In the genomic region with DNA sequence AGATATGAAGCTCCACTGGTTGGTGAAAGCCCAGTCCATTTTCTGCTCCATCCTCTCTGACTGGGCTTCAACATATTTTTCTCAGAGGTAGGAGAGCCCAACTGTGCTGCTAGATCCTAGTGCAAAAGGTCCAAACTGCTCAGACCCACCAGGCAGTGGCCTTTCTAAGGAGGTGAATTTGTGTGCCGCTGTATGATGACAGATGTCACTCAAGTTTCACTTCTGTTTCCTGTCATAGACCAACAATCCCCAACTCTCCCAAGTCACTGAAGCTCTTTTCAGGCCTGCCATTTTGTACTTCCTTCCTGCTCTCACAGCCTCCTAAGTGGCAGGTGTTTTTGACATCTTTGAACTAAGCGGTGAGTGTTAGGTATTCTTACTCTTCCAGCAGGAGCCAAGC, we compare ENCODE assay signal across 9 cellular contexts. TPM values are rescaled to one million over a fixed set of nuclear protein-coding genes. Genes with fewer than 3 reads are reported as not detected.
DNase-seq lines count a peak whose midpoint lies in the region; ATAC-seq and TF ChIP-seq lines count a peak whose summit lies in the region.
"Had no signal": no experiment of that assay in that cellular context is flagged by ENCODE, and none has a peak within 500 bp of the region (broad histone marks: within the 10 kb centered on the region; RNA-seq: fewer than 3 reads in every experiment).

No MANE protein-coding gene starts in this region.

- H3K9me3 ChIP-seq in mucosa of descending colon: no peaks in the 10 kb centered on the region
- H3K9me3 ChIP-seq: A549 had no signal

- TF ChIP-seq CTCF in mucosa of descending colon (IDR thresholded peaks at IDR 0.05) (no peak), mesothelial cell of epicardium (IDR thresholded peaks at IDR 0.05; ENCODE audit: unreplicated experiment) (no peak), HFFc6 (IDR thresholded peaks at IDR 0.05) (no peak)

- CTCF ChIA-PET in activated CD4-positive, alpha-beta T cell treated with anti-CD3 and anti-CD28 coated beads for 36 hours (lab: Charles Lee): interaction anchor here (0.7 to 3.3 kb wide), 4 partner anchors 11 to 331 kb away, joined by 3 to 17 read pairs (median 6); no protein-coding TSS in a partner anchor

- POLR2A ChIA-PET in activated CD4-positive, alpha-beta T cell treated with anti-CD3 and anti-CD28 coated beads for 36 hours (lab: Charles Lee): interaction anchor here (1.9 kb wide), 1 partner anchor 14 kb away, joined by 8 read pairs; no protein-coding TSS in a partner anchor

- H3K27me3 Mint-ChIP-seq in activated CD4-positive, alpha-beta T cell treated with anti-CD3 and anti-CD28 coated beads for 36 hours: no peaks in the 10 kb centered on the region
- H3K27me3 Mint-ChIP-seq in mesothelial cell of epicardium (ENCODE audit: low read depth): peaks cover 64% of the 10 kb centered on the region
- H3K27me3 Mint-ChIP-seq in HFFc6 (ENCODE audit: insufficient read depth): peaks cover 18% of the 10 kb centered on the region

- intact Hi-C loops in activated CD4-positive, alpha-beta T cell treated with anti-CD3 and anti-CD28 coated beads for 36 hours (cut with DNase I, micrococcal nuclease): loop anchor here in 1 of 2 experiments (1.0 kb wide), 1 partner anchor 13 kb away; no protein-coding TSS in a partner anchor
- intact Hi-C loops in mucosa of descending colon (cut with DNase I, micrococcal nuclease): no loop called here

- H3K4me1 Mint-ChIP-seq in activated CD4-positive, alpha-beta T cell treated with anti-CD3 and anti-CD28 coated beads for 36 hours: peaks cover 21% of the 10 kb centered on the region
- peaks cover 9% of the 10 kb centered on the region for H3K4me1 Mint-ChIP-seq in mesothelial cell of epicardium
- peaks cover 6% of the 10 kb centered on the region; the same call in 1 of the 2 replicates for H3K4me1 Mint-ChIP-seq in HFFc6 (ENCODE audit: low read depth)

- peak overlapping the region; percentile 86 for H3K27ac Mint-ChIP-seq in activated CD4-positive, alpha-beta T cell treated with anti-CD3 and anti-CD28 coated beads for 36 hours
- H3K27ac Mint-ChIP-seq in mesothelial cell of epicardium (no peak overlapping the region), HFFc6 (no peak overlapping the region)

- H3K4me3 ChIP-seq in mucosa of descending colon: no peak overlapping the region
- H3K4me3 ChIP-seq: A549 had no signal

- H3K36me3 Mint-ChIP-seq in activated CD4-positive, alpha-beta T cell treated with anti-CD3 and anti-CD28 coated beads for 36 hours (ENCODE audit: low read depth): no peaks in the 10 kb centered on the region
- H3K36me3 Mint-ChIP-seq in mesothelial cell of epicardium (no peaks in the 10 kb centered on the region), HFFc6 (ENCODE audit: low read depth) (no peaks in the 10 kb centered on the region)

- no peak overlapping the region for H3K4me3 Mint-ChIP-seq in activated CD4-positive, alpha-beta T cell treated with anti-CD3 and anti-CD28 coated beads for 36 hours
- no peak overlapping the region for H3K4me3 Mint-ChIP-seq in mesothelial cell of epicardium
- no peak overlapping the region for H3K4me3 Mint-ChIP-seq in HFFc6

- ATAC-seq in activated CD4-positive, alpha-beta T cell treated with anti-CD3 and anti-CD28 coated beads for 36 hours: peak; percentile 73
- ATAC-seq in GM21529 (IDR thresholded peaks at IDR 0.05; ENCODE audit: unreplicated experiment) (peak; percentile 73), HG03439 (IDR thresholded peaks at IDR 0.05; ENCODE audit: unreplicated experiment) (peak; percentile 73), mucosa of descending colon (peak; percentile 26)
- ATAC-seq: A549 had no signal

- peaks cover 7% of the 10 kb centered on the region for H3K4me1 ChIP-seq in mucosa of descending colon (ENCODE audit: low read depth)

- peak; percentile 44 for DNase-seq in activated CD4-positive, alpha-beta T cell treated with anti-CD3 and anti-CD28 coated beads for 36 hours
- no peak for DNase-seq in activated CD4-positive, alpha-beta T cell treated with anti-CD3 and anti-CD28 coated beads for 4 hours
- DNase-seq in mucosa of descending colon: no peak
- DNase-seq in mesothelial cell of epicardium (ENCODE audit: low spot score in 2 of 2, unreplicated experiment in 2 of 2): no peak
- DNase-seq in HFFc6: no peak
- DNase-seq in stimulated activated CD4-positive, alpha-beta T cell treated with anti-CD3 and anti-CD28 coated beads, Interleukin-15, amount 100 ng/mL, for 24 hours: no peak

- H3K9me3 Mint-ChIP-seq in activated CD4-positive, alpha-beta T cell treated with anti-CD3 and anti-CD28 coated beads for 36 hours (ENCODE audit: low read depth): no peaks in the 10 kb centered on the region
- H3K9me3 Mint-ChIP-seq in mesothelial cell of epicardium: no peaks in the 10 kb centered on the region
- no peaks in the 10 kb centered on the region for H3K9me3 Mint-ChIP-seq in HFFc6

- no peaks in the 10 kb centered on the region for H3K36me3 ChIP-seq in mucosa of descending colon (ENCODE audit: low read depth)

RNA-seq across cellular contexts. Expression of gene RNASE4, which starts 16.4 kb away (rescaled TPM):
- total RNA-seq in activated CD4-positive, alpha-beta T cell treated with anti-CD3 and anti-CD28 coated beads for 36 hours: under 1 TPM; 0.37 to 0.50 TPM
- total RNA-seq in mucosa of descending colon: 10 to 100 TPM; 35.9 to 37.4 (median 36.4) TPM
- total RNA-seq in mesothelial cell of epicardium: 4.6 to 6.2 TPM (median 5.3 TPM) in 3 replicates
- total RNA-seq in HFFc6 (2021; fragmentation: NEBNext Ultra II Directional; extraction: Animal tissue kit (Norgen Biotek cat#: 25700)): 1 to 10 TPM; 2.8 to 6.9 (median 5.3) TPM

RNA-seq across cellular contexts. Expression of gene ANG, which starts 20.6 kb away (rescaled TPM):
- total RNA-seq in activated CD4-positive, alpha-beta T cell treated with anti-CD3 and anti-CD28 coated beads for 36 hours: 1 to 10 TPM in 1 of 2 experiments, under 1 TPM in 1; 0.83 to 1.8 TPM
- total RNA-seq in mucosa of descending colon (10 to 100 TPM; 25.0 to 50.1 (median 41.0) TPM), mesothelial cell of epicardium (3.7 to 5.4 TPM (median 3.8 TPM) in 3 replicates)
- total RNA-seq in HFFc6 (2021; fragmentation: NEBNext Ultra II Directional; extraction: Animal tissue kit (Norgen Biotek cat#: 25700)): 1 to 10 TPM; 2.4 to 4.0 (median 3.2) TPM

RNA-seq across cellular contexts. Expression of gene OR6S1, which starts 26.5 kb away (rescaled TPM):
- total RNA-seq in activated CD4-positive, alpha-beta T cell treated with anti-CD3 and anti-CD28 coated beads for 36 hours: not detected
- total RNA-seq in mucosa of descending colon (not detected), mesothelial cell of epicardium (not detected in 3 replicates)
- not detected for total RNA-seq in HFFc6 (2021; fragmentation: NEBNext Ultra II Directional; extraction: Animal tissue kit (Norgen Biotek cat#: 25700))
